Comparison of ENCODE assay signal across 10 cellular contexts in genomic region chr1:228478912-228479665, GRCh38. TPM values are rescaled to one million over a fixed set of nuclear protein-coding genes. Genes with fewer than 3 reads are reported as not detected.
DNase-seq lines count a peak whose midpoint lies in the region; ATAC-seq and TF ChIP-seq lines count a peak whose summit lies in the region.
"Had no signal": no experiment of that assay in that cellular context is flagged by ENCODE, and none has a peak within 500 bp of the region (broad histone marks: within the 10 kb centered on the region; RNA-seq: fewer than 3 reads in every experiment).

No MANE protein-coding gene starts in this region.

- peak in 1 of 2 donors; percentile 33 for DNase-seq in activated T-cell treated with anti-CD3 and anti-CD28 coated beads, Interleukin-2, amount 50 U/mL, for 72 hours
- DNase-seq in activated T-cell treated with anti-CD3 and anti-CD28 coated beads, Interleukin-2, amount 50 U/mL, for 48 hours: no peak
- no peak for DNase-seq in central memory CD8-positive, alpha-beta T cell (ENCODE audit: low spot score in 2 of 2)
- DNase-seq in stomach (no peak), ureter (ENCODE audit: low spot score) (no peak)
- no peak for DNase-seq in stimulated activated CD4-positive, alpha-beta T cell treated with anti-CD3 and anti-CD28 coated beads, Interleukin-2, amount 100 ng/mL, for 48 hours
- DNase-seq: NCI-H524, upper lobe of left lung had no signal

- H3K4me3 Mint-ChIP-seq in activated T-cell treated with anti-CD3 and anti-CD28 coated beads, Interleukin-2, amount 50 U/mL, for 72 hours: peak overlapping the region; percentile 58 to 73
- H3K4me3 Mint-ChIP-seq in IgD-negative memory B cell: peak overlapping the region in 2 of 4 donors; percentile 33 to 61
- H3K4me3 Mint-ChIP-seq in central memory CD8-positive, alpha-beta T cell: peak overlapping the region; percentile 50

- no peaks in the 10 kb centered on the region for H3K36me3 ChIP-seq in stomach
- H3K36me3 ChIP-seq: upper lobe of left lung had no signal

- H3K36me3 Mint-ChIP-seq in activated T-cell treated with anti-CD3 and anti-CD28 coated beads, Interleukin-2, amount 50 U/mL, for 72 hours (ENCODE audit: insufficient read depth in 2 of 2): no peaks in the 10 kb centered on the region
- no peaks in the 10 kb centered on the region for H3K36me3 Mint-ChIP-seq in IgD-negative memory B cell
- peaks cover 4% of the 10 kb centered on the region for H3K36me3 Mint-ChIP-seq in central memory CD8-positive, alpha-beta T cell (ENCODE audit: insufficient read depth)

- 45 to 70% (median 60%) methylated on average over 8 to 9 of the region's 9 CpGs for WGBS in stomach, 5 donors

- TF ChIP-seq CTCF in stomach (IDR thresholded peaks at IDR 0.05): no peak

- no peaks in the 10 kb centered on the region for H3K4me1 ChIP-seq in stomach

- TF ChIP-seq POLR2A in stomach (IDR thresholded peaks at IDR 0.05): no peak

- ATAC-seq in activated T-cell treated with anti-CD3 and anti-CD28 coated beads, Interleukin-2, amount 50 U/mL, for 72 hours (replicated peaks in 1 of 2): peak; percentile 72 to 86
- ATAC-seq in central memory CD8-positive, alpha-beta T cell (replicated peaks; ENCODE audit: extremely low read depth, poor library complexity, severe bottlenecking): peak; percentile 82
- no peak for ATAC-seq in GM19351 (IDR thresholded peaks at IDR 0.05; ENCODE audit: unreplicated experiment)

- peaks cover 0 to under 1% (median 0%) of the 10 kb centered on the region in 3 donors for H3K27me3 ChIP-seq in stomach
- H3K27me3 ChIP-seq: upper lobe of left lung had no signal

- peak overlapping the region in 3 of 5 donors; percentile 20 to 37 (median 20) for H3K27ac ChIP-seq in stomach

- H3K27ac Mint-ChIP-seq in activated T-cell treated with anti-CD3 and anti-CD28 coated beads, Interleukin-2, amount 50 U/mL, for 72 hours: peak overlapping the region; percentile 85
- H3K27ac Mint-ChIP-seq in IgD-negative memory B cell: peak overlapping the region in 2 of 3 donors; percentile 52 to 92
- H3K27ac Mint-ChIP-seq in central memory CD8-positive, alpha-beta T cell (ENCODE audit: low read depth): peak overlapping the region; percentile 81

- intact Hi-C loops in stomach (cut with DNase I; ENCODE audit: low total_unique reads): no loop called here

- no peaks in the 10 kb centered on the region for H3K9me3 Mint-ChIP-seq in activated T-cell treated with anti-CD3 and anti-CD28 coated beads, Interleukin-2, amount 50 U/mL, for 72 hours
- H3K9me3 Mint-ChIP-seq in IgD-negative memory B cell: peaks cover 0 to 4% (median 0%) of the 10 kb centered on the region in 3 donors
- H3K9me3 Mint-ChIP-seq in central memory CD8-positive, alpha-beta T cell: no peaks in the 10 kb centered on the region

- no peaks in the 10 kb centered on the region for H3K27me3 Mint-ChIP-seq in activated T-cell treated with anti-CD3 and anti-CD28 coated beads, Interleukin-2, amount 50 U/mL, for 72 hours (ENCODE audit: low read depth)
- H3K27me3 Mint-ChIP-seq in IgD-negative memory B cell: peaks cover 2% of the 10 kb centered on the region
- no peaks in the 10 kb centered on the region for H3K27me3 Mint-ChIP-seq in central memory CD8-positive, alpha-beta T cell

- no peaks in the 10 kb centered on the region for H3K9me3 ChIP-seq in stomach
- H3K9me3 ChIP-seq: upper lobe of left lung had no signal

- no peak for TF ChIP-seq EP300 in stomach (IDR thresholded peaks at IDR 0.05)

- no peak overlapping the region for H3K4me3 ChIP-seq in stomach
- H3K4me3 ChIP-seq: upper lobe of left lung had no signal

- H3K4me1 Mint-ChIP-seq in activated T-cell treated with anti-CD3 and anti-CD28 coated beads, Interleukin-2, amount 50 U/mL, for 72 hours (ENCODE audit: low read depth): peaks cover 32% of the 10 kb centered on the region
- peaks cover 9 to 15% (median 11%) of the 10 kb centered on the region in 3 donors for H3K4me1 Mint-ChIP-seq in IgD-negative memory B cell
- peaks cover 24% of the 10 kb centered on the region for H3K4me1 Mint-ChIP-seq in central memory CD8-positive, alpha-beta T cell

RNA-seq across cellular contexts. Expression of gene RNF187, which starts 8.1 kb away (rescaled TPM):
- total RNA-seq in activated T-cell treated with anti-CD3 and anti-CD28 coated beads, Interleukin-2, amount 50 U/mL, for 72 hours: 100 to 1,000 TPM; 306 to 339 TPM
- polyA plus RNA-seq in IgD-negative memory B cell (13.0 TPM), stomach (10 to 100 TPM; 27.0 to 31.7 (median 29.6) TPM)
- total RNA-seq in stomach (10 to 100 TPM in 3 of 5 donors, 1 to 10 TPM in 2; 8.9 to 44.6 (median 16.2) TPM), ureter (104 TPM)
